38 cellular contexts compared by ENCODE assay signal in the genomic region with DNA sequence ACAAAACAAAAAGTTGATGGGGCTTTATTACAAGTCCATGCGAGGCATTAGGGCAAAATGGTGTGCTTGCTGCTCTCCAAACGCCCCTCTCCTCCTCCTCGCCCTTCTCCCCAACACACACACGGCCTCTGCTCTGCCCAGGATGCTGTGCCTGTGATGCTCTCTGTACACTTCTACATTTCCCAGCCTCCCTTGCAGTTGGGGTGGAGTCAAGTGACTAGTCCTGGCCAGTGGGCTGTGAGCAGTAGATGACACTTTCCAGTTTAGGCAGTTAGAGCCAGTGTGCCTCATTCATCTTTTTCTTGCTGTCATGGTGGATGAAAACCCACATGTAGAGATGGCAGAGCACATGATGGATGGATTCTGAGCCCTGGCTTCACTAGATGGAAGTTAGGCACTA. TPM values are rescaled to one million over a fixed set of nuclear protein-coding genes. Genes with fewer than 3 reads are reported as not detected.
"Had no signal": no experiment of that assay in that cellular context is flagged by ENCODE, and none has a peak within 500 bp of the region (broad histone marks: within the 10 kb centered on the region; RNA-seq: fewer than 3 reads in every experiment).

No MANE protein-coding gene starts in this region.

- DNase-seq: activated CD4-positive, alpha-beta T cell treated with anti-CD3 and anti-CD28 coated beads for 1 hour; activated CD4-positive, alpha-beta T cell treated with anti-CD3 and anti-CD28 coated beads, Interleukin-2, amount 10 ng/mL, durations not matched to agents 24 days and 14 days; activated CD4-positive, alpha-beta T cell treated with anti-CD3 and anti-CD28 coated beads, Interleukin-2, amount 50 U/mL, for 48 hours; activated CD4-positive, CD25-positive, alpha-beta regulatory T cell; activated CD8-positive, alpha-beta memory T cell treated with anti-CD3 and anti-CD28 coated beads for 24 hours; activated CD8-positive, alpha-beta memory T cell treated with anti-CD3 and anti-CD28 coated beads, Interleukin-2, amount 10 ng/mL, durations not matched to agents 7 days and 5 days; activated CD8-positive, alpha-beta memory T cell treated with anti-CD3 and anti-CD28 coated beads, Interleukin-2, amount 50 U/mL, for 48 hours; activated effector memory CD4-positive, alpha-beta T cell treated with Interleukin-2 at 50 U/mL for 16 hours; activated naive CD4-positive, alpha-beta T cell; activated naive CD4-positive, alpha-beta T cell treated with anti-CD3 and anti-CD28 coated beads, Interleukin-2, amount 50 U/mL, for 16 hours; activated naive CD8-positive, alpha-beta T cell treated with anti-CD3 and anti-CD28 coated beads for 36 hours; activated T-cell treated with anti-CD3 and anti-CD28 coated beads, Interleukin-2, amount 50 U/mL, for 48 hours; amniotic stem cell; aorta; brain microvascular endothelial cell; NCI-H1048; NCI-H1105 treated with DMSO at 0.1 percent for 48 hours; NCI-H1436; NCI-H1694; NCI-H1930; NCI-H2081 treated with DMSO at 0.1 percent for 48 hours; NCI-H226; NCI-H446 treated with DMSO at 0.1 percent for 48 hours; NCI-H524; NCI-H69; NCI-H82; SHP77; SJCRH30; T1000; WERI-Rb-1 had no signal

- H3K4me3 ChIP-seq: cardiac muscle cell, SJCRH30, SK-N-MC had no signal

- H3K4me3 Mint-ChIP-seq: activated CD4-positive, alpha-beta T cell treated with anti-CD3 and anti-CD28 coated beads, Interleukin-2, amount 10 ng/mL, durations not matched to agents 24 days and 14 days; activated CD8-positive, alpha-beta memory T cell treated with anti-CD3 and anti-CD28 coated beads, Interleukin-2, amount 10 ng/mL, durations not matched to agents 7 days and 5 days; activated naive CD8-positive, alpha-beta T cell treated with anti-CD3 and anti-CD28 coated beads for 36 hours had no signal

- H3K4me1 ChIP-seq: SJCRH30 had no signal

- H3K36me3 Mint-ChIP-seq: activated CD8-positive, alpha-beta memory T cell treated with anti-CD3 and anti-CD28 coated beads, Interleukin-2, amount 10 ng/mL, durations not matched to agents 7 days and 5 days; activated naive CD8-positive, alpha-beta T cell treated with anti-CD3 and anti-CD28 coated beads for 36 hours had no signal

- H3K36me3 ChIP-seq: brain microvascular endothelial cell, cardiac muscle cell, SJCRH30 had no signal

- H3K27me3 ChIP-seq: SJCRH30 had no signal

- H3K9me3 Mint-ChIP-seq: activated CD4-positive, alpha-beta T cell treated with anti-CD3 and anti-CD28 coated beads, Interleukin-2, amount 10 ng/mL, durations not matched to agents 24 days and 14 days; activated naive CD8-positive, alpha-beta T cell treated with anti-CD3 and anti-CD28 coated beads for 36 hours had no signal

- H3K9me3 ChIP-seq: SJCRH30 had no signal

- H3K9ac ChIP-seq: KMS-11 had no signal

- H3K4me2 ChIP-seq: KMS-11 had no signal

- H3K27ac ChIP-seq: brain microvascular endothelial cell, cardiac muscle cell, KMS-11, SJCRH30, SK-N-MC, WERI-Rb-1 had no signal

- H3K27ac Mint-ChIP-seq: activated CD4-positive, alpha-beta T cell treated with anti-CD3 and anti-CD28 coated beads, Interleukin-2, amount 10 ng/mL, durations not matched to agents 24 days and 14 days; activated CD8-positive, alpha-beta memory T cell treated with anti-CD3 and anti-CD28 coated beads, Interleukin-2, amount 10 ng/mL, durations not matched to agents 7 days and 5 days; activated naive CD8-positive, alpha-beta T cell treated with anti-CD3 and anti-CD28 coated beads for 36 hours had no signal

- ATAC-seq: activated CD8-positive, alpha-beta memory T cell treated with anti-CD3 and anti-CD28 coated beads, Interleukin-2, amount 10 ng/mL, durations not matched to agents 7 days and 5 days; Panc1 had no signal

RNA-seq across cellular contexts. Expression of a gene that starts 5.4 kb away (rescaled TPM):
- total RNA-seq: activated CD4-positive, alpha-beta T cell treated with anti-CD3 and anti-CD28 coated beads, Interleukin-2, amount 10 ng/mL, durations not matched to agents 24 days and 14 days; activated CD8-positive, alpha-beta memory T cell treated with anti-CD3 and anti-CD28 coated beads, Interleukin-2, amount 10 ng/mL, durations not matched to agents 7 days and 5 days; activated naive CD8-positive, alpha-beta T cell treated with anti-CD3 and anti-CD28 coated beads for 36 hours; aorta; M059J; RPMI7951; SJCRH30; T-helper 1 cell treated with Interleukin-12 subunit alpha and Interleukin-12 subunit beta and Interleukin-4 antibody, amounts not matched to agents 30 ng/mL and 1 ng/mL, for 36 hours; T-helper 2 cell treated with Interferon-gamma antibody and Interleukin-4, amounts not matched to agents 100 ng/mL and 5 ng/mL, for 36 hours had no signal
